Comparison of ENCODE assay signal across 13 cellular contexts in genomic region chr12:11497995-11498394, GRCh38.
DNase-seq lines count a peak whose midpoint lies in the region; ATAC-seq lines count a peak whose summit lies in the region.
"Had no signal": no experiment of that assay in that cellular context is flagged by ENCODE, and none has a peak within 500 bp of the region (broad histone marks: within the 10 kb centered on the region; RNA-seq: fewer than 3 reads in every experiment).

No MANE protein-coding gene starts in this region.

- peaks cover 11 to 20% of the 10 kb centered on the region in 2 donors for H3K9me3 Mint-ChIP-seq in stimulated activated naive CD8-positive, alpha-beta T cell treated with anti-CD3 and anti-CD28 coated beads, Interleukin-15, amount 100 ng/mL, for 72 hours

- peaks cover 16% of the 10 kb centered on the region for H3K4me1 Mint-ChIP-seq in stimulated activated naive CD8-positive, alpha-beta T cell treated with anti-CD3 and anti-CD28 coated beads, Interleukin-15, amount 100 ng/mL, for 72 hours

- DNase-seq in DMS53 (lab: John Stamatoyannopoulos, UW) = peak; percentile 29
- no peak for DNase-seq in DMS53 treated with DMSO at 0.1 percent for 48 hours (lab: John Stamatoyannopoulos, UW; ENCODE audit: unreplicated experiment)
- peak; percentile 15 for DNase-seq in renal cortical epithelial cell (ENCODE audit: low read depth)
- DNase-seq in stimulated activated naive CD8-positive, alpha-beta T cell treated with anti-CD3 and anti-CD28 coated beads, Interleukin-15, amount 100 ng/mL, for 72 hours = no peak
- DNase-seq in hippocampal formation (lab: John Stamatoyannopoulos, UW) = no peak
- no peak for DNase-seq in NCI-H748 (lab: John Stamatoyannopoulos, UW; ENCODE audit: unreplicated experiment)
- DNase-seq: dorsolateral prefrontal cortex, islet precursor cell, right cardiac atrium, T-cell had no signal

- peaks cover 42% of the 10 kb centered on the region for H3K27me3 Mint-ChIP-seq in stimulated activated naive CD8-positive, alpha-beta T cell treated with anti-CD3 and anti-CD28 coated beads, Interleukin-15, amount 100 ng/mL, for 72 hours

- ATAC-seq in GM21529 (IDR thresholded peaks at IDR 0.05; ENCODE audit: unreplicated experiment) (peak; percentile 61), HG03354 (IDR thresholded peaks at IDR 0.05; ENCODE audit: poor library complexity, severe bottlenecking, unreplicated experiment) (peak; percentile 80)
- no peak for ATAC-seq in stimulated activated naive CD8-positive, alpha-beta T cell treated with anti-CD3 and anti-CD28 coated beads, Interleukin-15, amount 100 ng/mL, for 72 hours
- ATAC-seq: right cardiac atrium, T-cell had no signal

- H3K27ac Mint-ChIP-seq in stimulated activated naive CD8-positive, alpha-beta T cell treated with anti-CD3 and anti-CD28 coated beads, Interleukin-15, amount 100 ng/mL, for 72 hours = peak overlapping the region in 1 of 2 donors; percentile 69
- H3K27ac Mint-ChIP-seq: activated CD4-positive, alpha-beta T cell treated with anti-CD3 and anti-CD28 coated beads, Interleukin-2, amount 10 ng/mL, durations not matched to agents 24 days and 14 days; T-cell had no signal

- H3K4me3 Mint-ChIP-seq in stimulated activated naive CD8-positive, alpha-beta T cell treated with anti-CD3 and anti-CD28 coated beads, Interleukin-15, amount 100 ng/mL, for 72 hours = no peak overlapping the region
- H3K4me3 Mint-ChIP-seq: activated CD4-positive, alpha-beta T cell treated with anti-CD3 and anti-CD28 coated beads, Interleukin-2, amount 10 ng/mL, durations not matched to agents 24 days and 14 days; T-cell had no signal

Comparison
In these comparisons a context has a peak if more than half of its experiments do, and no peak if none do; other contexts are left out.
1. DNase-seq: peak in DMS53 (single experiment) and renal cortical epithelial cell (single experiment); none in DMS53 treated with DMSO at 0.1 percent for 48 hours (single experiment), stimulated activated naive CD8-positive, alpha-beta T cell treated with anti-CD3 and anti-CD28 coated beads, Interleukin-15, amount 100 ng/mL, for 72 hours (0 of 2), hippocampal formation (0 of 2) and NCI-H748 (single experiment).